ENCODE assay signal across 8 cellular contexts in genomic region chr17:15263206-15263579, GRCh38. TPM values are rescaled to one million over a fixed set of nuclear protein-coding genes. Genes with fewer than 3 reads are reported as not detected.
DNase-seq lines count a peak whose midpoint lies in the region; ATAC-seq and TF ChIP-seq lines count a peak whose summit lies in the region.

No MANE protein-coding gene starts in this region.

- H3K27me3 ChIP-seq in layer of hippocampus (ENCODE audit: control insufficient read depth, insufficient read depth, low read length), result no peaks in the 10 kb centered on the region

- H3K27me3 Mint-ChIP-seq in stimulated activated naive CD8-positive, alpha-beta T cell treated with anti-CD3 and anti-CD28 coated beads, Interleukin-15, amount 100 ng/mL, for 72 hours, result peaks cover 94% of the 10 kb centered on the region

- no peaks in the 10 kb centered on the region for H3K9me3 Mint-ChIP-seq in stimulated activated naive CD8-positive, alpha-beta T cell treated with anti-CD3 and anti-CD28 coated beads, Interleukin-15, amount 100 ng/mL, for 72 hours

- TF ChIP-seq CTCF in coronary artery (IDR thresholded peaks at IDR 0.05), result no peak

- no peak overlapping the region for H3K4me3 Mint-ChIP-seq in stimulated activated naive CD8-positive, alpha-beta T cell treated with anti-CD3 and anti-CD28 coated beads, Interleukin-15, amount 100 ng/mL, for 72 hours

- peak overlapping the region; percentile 81 for H3K4me3 ChIP-seq in coronary artery

- H3K4me1 Mint-ChIP-seq in stimulated activated naive CD8-positive, alpha-beta T cell treated with anti-CD3 and anti-CD28 coated beads, Interleukin-15, amount 100 ng/mL, for 72 hours, result peaks cover 32% of the 10 kb centered on the region

- H3K27ac Mint-ChIP-seq in stimulated activated naive CD8-positive, alpha-beta T cell treated with anti-CD3 and anti-CD28 coated beads, Interleukin-15, amount 100 ng/mL, for 72 hours, result no peak overlapping the region

- peak overlapping the region; percentile 95 to 98 for H3K27ac ChIP-seq in coronary artery
- peak overlapping the region; percentile 95 for H3K27ac ChIP-seq in layer of hippocampus (ENCODE audit: low read depth, low read length)

- peak; percentile 67 for DNase-seq in HT1080 (ENCODE audit: low read depth)
- DNase-seq in coronary artery (ENCODE audit: low spot score), result peak; percentile 97
- DNase-seq in superior temporal gyrus (ENCODE audit: extremely low spot score), result peak; percentile 75
- no peak for DNase-seq in stimulated activated naive CD8-positive, alpha-beta T cell treated with anti-CD3 and anti-CD28 coated beads, Interleukin-15, amount 100 ng/mL, for 72 hours
- no peak for DNase-seq in T-helper 9 cell

- ATAC-seq in HG02852 (IDR thresholded peaks at IDR 0.05; ENCODE audit: unreplicated experiment) (no peak), HG02840 (IDR thresholded peaks at IDR 0.05; ENCODE audit: low FRiP score, unreplicated experiment) (no peak)
- ATAC-seq in stimulated activated naive CD8-positive, alpha-beta T cell treated with anti-CD3 and anti-CD28 coated beads, Interleukin-15, amount 100 ng/mL, for 72 hours, result no peak

RNA-seq across cellular contexts. Expression of gene PMP22, which starts 1.9 kb away (rescaled TPM):
- 20.8 and 23.6 TPM in 2 replicates for total RNA-seq in HT1080 (2014; rRNA removed; shearing (Covaris generic))
- 23.7 and 24.8 TPM in 2 replicates for polyA plus RNA-seq in HT1080 (2015; cell fraction: cytosol; rRNA removed)
- polyA plus RNA-seq in HT1080 (2015; cell fraction: nucleus; rRNA removed), result 15.1 and 15.2 TPM in 2 replicates

Comparison
In these comparisons a context has a peak if more than half of its experiments do, and no peak if none do; other contexts are left out.
1. DNase-seq: peak in HT1080 (single experiment), coronary artery (single experiment) and superior temporal gyrus (single experiment); none in stimulated activated naive CD8-positive, alpha-beta T cell treated with anti-CD3 and anti-CD28 coated beads, Interleukin-15, amount 100 ng/mL, for 72 hours (0 of 2) and T-helper 9 cell (single experiment).